27 cellular contexts compared by ENCODE assay signal in the genomic region with DNA sequence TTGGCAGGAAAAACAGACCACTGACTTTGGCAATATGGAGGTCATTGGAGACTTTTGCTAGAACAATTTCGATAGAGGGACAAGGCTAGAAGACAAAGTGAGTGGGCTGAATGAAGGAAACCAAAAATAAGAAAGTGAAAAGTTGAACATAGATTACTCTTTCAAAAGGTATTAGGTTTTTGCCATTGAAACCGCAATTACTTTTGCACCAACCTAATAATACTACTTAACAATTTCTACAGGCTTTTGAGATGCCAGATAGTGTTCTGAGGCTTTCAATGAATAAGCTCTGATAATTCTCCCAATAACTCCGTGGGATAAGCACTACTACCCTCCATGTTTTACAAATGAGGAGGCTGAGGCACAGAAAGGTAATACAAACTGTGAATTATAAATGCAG.
"Had no signal": no experiment of that assay in that cellular context is flagged by ENCODE, and none has a peak within 500 bp of the region (broad histone marks: within the 10 kb centered on the region; RNA-seq: fewer than 3 reads in every experiment).

No MANE protein-coding gene starts in this region.

- H3K9me3 ChIP-seq: stomach, suprapubic skin, testis, thoracic aorta, thyroid gland, tibial artery, tibial nerve, transverse colon, upper lobe of left lung, upper lobe of right lung, uterus, vagina had no signal

- H3K36me3 ChIP-seq: stomach, suprapubic skin, thoracic aorta, thyroid gland, tibial artery, tibial nerve, transverse colon, upper lobe of left lung, upper lobe of right lung, uterus, vagina had no signal

- H3K27me3 ChIP-seq: stomach, testis, thyroid gland, tibial artery, tibial nerve, transverse colon, upper lobe of left lung, upper lobe of right lung, uterus, vagina had no signal

- H3K4me3 ChIP-seq: stomach, suprapubic skin, testis, thoracic aorta, thyroid gland, tibial artery, tibial nerve, transverse colon, upper lobe of left lung, upper lobe of right lung, uterus, vagina had no signal

- ATAC-seq: stimulated activated effector memory CD8-positive, alpha-beta T cell treated with anti-CD3 and anti-CD28 coated beads, Interleukin-12 subunit alpha, Interleukin-12 subunit beta, amount 100 ng/mL, for 72 hours; stimulated activated memory B cell treated with anti-CD40 and anti-IgM and Interleukin-4, amounts not matched to agents 10 μg/mL and 1 μg/mL and 100 μg/mL, for 72 hours; stimulated activated naive B cell treated with anti-CD40 and anti-IgM and Interleukin-4, amounts not matched to agents 10 μg/mL and 1 μg/mL and 100 μg/mL, for 72 hours; stimulated activated naive CD8-positive, alpha-beta T cell treated with anti-CD3 and anti-CD28 coated beads, Interleukin-15, amount 100 ng/mL, for 72 hours; stimulated activated naive CD8-positive, alpha-beta T cell treated with anti-CD3 and anti-CD28 coated beads, Interleukin-15, Interleukin-2, amounts not matched to agents 100 U/mL and 50 U/mL, for 24 hours; upper lobe of right lung had no signal

- H3K27ac ChIP-seq: stomach, suprapubic skin, testis, thoracic aorta, thyroid gland, tibial artery, tibial nerve, transverse colon, upper lobe of left lung, upper lobe of right lung, uterus, vagina had no signal

- DNase-seq: stimulated activated CD4-positive, alpha-beta T cell treated with anti-CD3 and anti-CD28 coated beads, Interleukin-2, amount 100 ng/mL, for 48 hours; stimulated activated CD4-positive, alpha-beta T cell treated with anti-CD3 and anti-CD28 coated beads, Interleukin-4, amount 100 ng/mL, for 1 hour; stimulated activated CD4-positive, alpha-beta T cell treated with anti-CD3 and anti-CD28 coated beads, Interleukin-4, amount 100 ng/mL, for 24 hours; stimulated activated CD4-positive, alpha-beta T cell treated with anti-CD3 and anti-CD28 coated beads, Interleukin-4, amount 100 ng/mL, for 4 hours; stimulated activated CD8-positive, alpha-beta memory T cell treated with anti-CD3 and anti-CD28 coated beads, Interleukin-4, amount 100 ng/mL, for 48 hours; stimulated activated naive B cell treated with anti-CD40 and anti-IgM and Interleukin-4, amounts not matched to agents 10 μg/mL and 1 μg/mL and 100 μg/mL, for 72 hours; stimulated activated naive CD4-positive, alpha-beta T cell; stimulated activated naive CD4-positive, alpha-beta T cell treated with Interleukin-2 at 50 U/mL for 16 hours; stimulated activated naive CD8-positive, alpha-beta T cell treated with anti-CD3 and anti-CD28 coated beads, Interleukin-15, amount 100 ng/mL, for 72 hours; stimulated activated naive CD8-positive, alpha-beta T cell treated with anti-CD3 and anti-CD28 coated beads, Interleukin-15, Interleukin-2, amounts not matched to agents 100 U/mL and 50 U/mL, for 24 hours; stomach; substantia nigra; testis; thyroid gland; tibial artery; transverse colon; trophoblast cell; upper lobe of left lung; upper lobe of right lung; uterus had no signal

- FAIRE-seq: urothelium cell line had no signal

- H3K4me1 ChIP-seq: stomach, suprapubic skin, testis, thyroid gland, tibial artery, tibial nerve, transverse colon, upper lobe of left lung, upper lobe of right lung, uterus, vagina had no signal
